24 cellular contexts compared by ENCODE assay signal in the genomic region with DNA sequence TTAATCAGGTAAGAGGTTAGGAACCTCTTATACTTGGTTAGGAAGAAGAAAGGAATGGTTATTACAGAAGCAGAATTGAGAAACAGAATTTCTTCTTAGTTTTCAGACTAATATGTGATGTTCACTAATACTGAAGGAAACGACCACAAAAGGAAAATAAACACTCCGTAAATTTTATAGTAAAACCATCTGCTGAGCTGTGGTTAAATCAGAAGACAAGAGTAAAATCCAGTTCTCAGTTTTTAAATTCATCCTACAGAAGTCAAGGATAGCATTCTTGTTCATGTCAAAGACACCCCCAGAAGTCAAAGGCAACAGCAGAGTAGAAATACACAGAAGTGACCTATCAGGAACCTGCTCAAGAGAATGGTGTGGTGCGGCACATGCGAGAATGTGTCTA.
"Had no signal": no experiment of that assay in that cellular context is flagged by ENCODE, and none has a peak within 500 bp of the region (broad histone marks: within the 10 kb centered on the region; RNA-seq: fewer than 3 reads in every experiment).

No MANE protein-coding gene starts in this region.

- H3K4me1 ChIP-seq: body of pancreas, left ventricle myocardium inferior, prostate gland, spleen, testis, vagina had no signal

- H3K4me3 ChIP-seq: body of pancreas, cardiac muscle cell, left ventricle myocardium inferior, ovary, prostate gland, spleen, testis, vagina had no signal

- ATAC-seq: activated CD4-positive, alpha-beta T cell treated with anti-CD3 and anti-CD28 coated beads for 36 hours; activated T-cell treated with anti-CD3 and anti-CD28 coated beads, Interleukin-2, amount 50 U/mL, for 4 hours; body of pancreas; naive thymus-derived CD8-positive, alpha-beta T cell had no signal

- H3K9me3 ChIP-seq: body of pancreas, left ventricle myocardium inferior, ovary, prostate gland, spleen, testis, vagina had no signal

- DNase-seq: activated B cell treated with CpG ODN at 0.5 μM for 24 hours; activated CD4-positive, alpha-beta T cell treated with anti-CD3 and anti-CD28 coated beads for 36 hours; activated CD4-positive, alpha-beta T cell treated with anti-CD3 and anti-CD28 coated beads, Interleukin-2, amount 50 U/mL, for 48 hours; activated CD8-positive, alpha-beta memory T cell treated with anti-CD3 and anti-CD28 coated beads, Interleukin-2, amount 50 U/mL, for 48 hours; activated naive CD4-positive, alpha-beta T cell; activated naive CD8-positive, alpha-beta T cell treated with anti-CD3 and anti-CD28 coated beads for 36 hours; activated T-cell treated with anti-CD3 and anti-CD28 coated beads, Interleukin-2, amount 50 U/mL, for 4 hours; amygdala; body of pancreas; foreskin melanocyte; hippocampal formation; left ventricle myocardium inferior; naive thymus-derived CD8-positive, alpha-beta T cell; ovary; spleen; stimulated activated CD4-positive, alpha-beta T cell treated with anti-CD3 and anti-CD28 coated beads, Interleukin-4, amount 100 ng/mL, for 1 hour; stimulated activated naive CD4-positive, alpha-beta T cell; T1000; testis; trophoblast cell had no signal

- H3K27me3 ChIP-seq: body of pancreas, cardiac muscle cell, ovary, spleen, testis, vagina had no signal

- H3K27ac ChIP-seq: body of pancreas, cardiac muscle cell, epithelial cell of prostate, left ventricle myocardium inferior, ovary, prostate gland, spleen, testis, vagina had no signal

- H3K36me3 ChIP-seq: cardiac muscle cell, ovary, prostate gland had no signal
